In the genomic region with DNA sequence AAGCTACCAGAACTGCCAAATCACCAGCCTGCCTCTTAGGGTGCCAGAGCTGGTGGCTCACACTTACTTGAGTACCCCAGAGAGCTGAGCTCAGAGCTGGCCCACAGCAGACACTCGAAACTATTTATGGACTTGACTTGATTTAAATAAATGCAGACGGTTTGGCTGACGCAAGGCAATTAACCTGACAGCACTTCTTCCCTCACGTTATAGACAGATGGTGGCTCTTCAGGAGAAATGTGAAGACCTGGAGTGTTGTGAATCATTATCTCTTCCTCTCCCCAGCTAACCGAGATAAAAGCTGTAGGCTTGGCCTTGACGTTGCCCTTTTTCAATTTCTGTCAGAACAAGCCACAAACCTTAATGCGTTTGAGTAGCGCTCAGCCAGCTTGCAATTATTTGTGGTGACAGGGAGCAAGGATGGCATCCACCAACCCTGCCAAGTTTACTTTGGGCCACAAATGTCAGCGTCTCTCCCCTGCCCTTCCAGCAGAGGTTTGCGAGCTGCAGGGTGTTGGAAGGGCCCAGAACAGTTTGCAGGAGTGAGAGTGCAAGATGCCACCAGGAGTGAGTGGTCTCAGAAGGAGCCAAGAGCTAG, we compare ENCODE assay signal across 8 cellular contexts.
DNase-seq lines count a peak whose midpoint lies in the region; ATAC-seq lines count a peak whose summit lies in the region.

No MANE protein-coding gene starts in this region.

- H3K4me1 Mint-ChIP-seq in activated T-cell treated with anti-CD3 and anti-CD28 coated beads, Interleukin-2, amount 50 U/mL, for 24 hours (ENCODE audit: low read depth) = peaks cover 48% of the 10 kb centered on the region

- peaks cover 11% of the 10 kb centered on the region for H3K27me3 Mint-ChIP-seq in activated T-cell treated with anti-CD3 and anti-CD28 coated beads, Interleukin-2, amount 50 U/mL, for 24 hours

- ATAC-seq in GM19455 (IDR thresholded peaks at IDR 0.05; ENCODE audit: unreplicated experiment) = peak; percentile 59
- ATAC-seq in stimulated activated naive CD8-positive, alpha-beta T cell treated with anti-CD3 and anti-CD28 coated beads, Interleukin-15, Interleukin-2, amounts not matched to agents 100 U/mL and 50 U/mL, for 24 hours = peak; percentile 83
- ATAC-seq in HG03139 (IDR thresholded peaks at IDR 0.05; ENCODE audit: unreplicated experiment) = no peak

- peaks cover 3% of the 10 kb centered on the region for H3K36me3 Mint-ChIP-seq in activated T-cell treated with anti-CD3 and anti-CD28 coated beads, Interleukin-2, amount 50 U/mL, for 24 hours (ENCODE audit: low read depth)

- H3K27ac Mint-ChIP-seq in activated T-cell treated with anti-CD3 and anti-CD28 coated beads, Interleukin-2, amount 50 U/mL, for 24 hours = peak overlapping the region; percentile 78

- DNase-seq in DMS 273 (lab: John Stamatoyannopoulos, UW; ENCODE audit: unreplicated experiment) = peak; percentile 70
- peak; percentile 36 for DNase-seq in NCI-H1436 (lab: John Stamatoyannopoulos, UW)
- no peak for DNase-seq in activated T-cell treated with anti-CD3 and anti-CD28 coated beads, Interleukin-2, amount 50 U/mL, for 24 hours
- DNase-seq in stimulated activated naive CD8-positive, alpha-beta T cell treated with anti-CD3 and anti-CD28 coated beads, Interleukin-15, Interleukin-2, amounts not matched to agents 100 U/mL and 50 U/mL, for 24 hours = no peak
- DNase-seq in GDM1 (lab: John Stamatoyannopoulos, UW) = no peak
- no peak for DNase-seq in GF-D8 (lab: John Stamatoyannopoulos, UW)

- H3K9me3 Mint-ChIP-seq in activated T-cell treated with anti-CD3 and anti-CD28 coated beads, Interleukin-2, amount 50 U/mL, for 24 hours = peaks cover 11% of the 10 kb centered on the region

- peak overlapping the region; percentile 9 for H3K4me3 Mint-ChIP-seq in activated T-cell treated with anti-CD3 and anti-CD28 coated beads, Interleukin-2, amount 50 U/mL, for 24 hours

Comparison
In these comparisons a context has a peak if more than half of its experiments do, and no peak if none do; other contexts are left out.
1. DNase-seq: peak in DMS 273 (single experiment) and NCI-H1436 (single experiment); none in activated T-cell treated with anti-CD3 and anti-CD28 coated beads, Interleukin-2, amount 50 U/mL, for 24 hours (single experiment), stimulated activated naive CD8-positive, alpha-beta T cell treated with anti-CD3 and anti-CD28 coated beads, Interleukin-15, Interleukin-2, amounts not matched to agents 100 U/mL and 50 U/mL, for 24 hours (single experiment), GDM1 (single experiment) and GF-D8 (single experiment).